1 cellular context compared by ENCODE assay signal in genomic region chr16:10277597-10277996, GRCh38.
TF ChIP-seq lines count a peak whose summit lies in the region.

No MANE protein-coding gene starts in this region.

TF ChIP-seq in HepG2, 621 proteins besides CTCF, POLR2A, EP300 and RAD21 (continued from another document):
- TF ChIP-seq, protein P1, sequence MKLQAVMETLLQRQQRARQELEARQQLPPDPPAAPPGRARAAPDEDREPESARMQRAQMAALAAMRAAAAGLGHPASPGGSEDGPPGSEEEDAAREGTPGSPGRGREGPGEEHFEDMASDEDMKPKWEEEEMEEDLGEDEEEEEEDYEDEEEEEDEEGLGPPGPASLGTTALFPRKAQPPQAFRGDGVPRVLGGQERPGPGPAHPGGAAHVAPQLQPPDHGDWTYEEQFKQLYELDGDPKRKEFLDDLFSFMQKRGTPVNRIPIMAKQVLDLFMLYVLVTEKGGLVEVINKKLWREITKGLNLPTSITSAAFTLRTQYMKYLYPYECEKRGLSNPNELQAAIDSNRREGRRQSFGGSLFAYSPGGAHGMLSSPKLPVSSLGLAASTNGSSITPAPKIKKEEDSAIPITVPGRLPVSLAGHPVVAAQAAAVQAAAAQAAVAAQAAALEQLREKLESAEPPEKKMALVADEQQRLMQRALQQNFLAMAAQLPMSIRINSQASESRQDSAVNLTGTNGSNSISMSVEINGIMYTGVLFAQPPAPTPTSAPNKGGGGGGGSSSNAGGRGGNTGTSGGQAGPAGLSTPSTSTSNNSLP (IDR thresholded peaks at IDR 0.05; ENCODE audit: low read depth, low read length) = no peak
- no peak for TF ChIP-seq RCOR2 (CRISPR knock-in tag; IDR thresholded peaks at IDR 0.05)
- no peak for TF ChIP-seq ZNF354B (CRISPR knock-in tag; IDR thresholded peaks at IDR 0.05)
- TF ChIP-seq, protein P2, sequence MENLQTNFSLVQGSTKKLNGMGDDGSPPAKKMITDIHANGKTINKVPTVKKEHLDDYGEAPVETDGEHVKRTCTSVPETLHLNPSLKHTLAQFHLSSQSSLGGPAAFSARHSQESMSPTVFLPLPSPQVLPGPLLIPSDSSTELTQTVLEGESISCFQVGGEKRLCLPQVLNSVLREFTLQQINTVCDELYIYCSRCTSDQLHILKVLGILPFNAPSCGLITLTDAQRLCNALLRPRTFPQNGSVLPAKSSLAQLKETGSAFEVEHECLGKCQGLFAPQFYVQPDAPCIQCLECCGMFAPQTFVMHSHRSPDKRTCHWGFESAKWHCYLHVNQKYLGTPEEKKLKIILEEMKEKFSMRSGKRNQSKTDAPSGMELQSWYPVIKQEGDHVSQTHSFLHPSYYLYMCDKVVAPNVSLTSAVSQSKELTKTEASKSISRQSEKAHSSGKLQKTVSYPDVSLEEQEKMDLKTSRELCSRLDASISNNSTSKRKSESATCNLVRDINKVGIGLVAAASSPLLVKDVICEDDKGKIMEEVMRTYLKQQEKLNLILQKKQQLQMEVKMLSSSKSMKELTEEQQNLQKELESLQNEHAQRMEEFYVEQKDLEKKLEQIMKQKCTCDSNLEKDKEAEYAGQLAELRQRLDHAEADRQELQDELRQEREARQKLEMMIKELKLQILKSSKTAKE (CRISPR knock-in tag; IDR thresholded peaks at IDR 0.05; ENCODE audit: borderline replicate concordance) = no peak
- TF ChIP-seq ZZZ3 (CRISPR knock-in tag; IDR thresholded peaks at IDR 0.05; ENCODE audit: borderline replicate concordance) = no peak
- no peak for TF ChIP-seq CHD4 (IDR thresholded peaks at IDR 0.05; ENCODE audit: borderline replicate concordance, low read length)
- TF ChIP-seq SMAD9 (CRISPR knock-in tag; IDR thresholded peaks at IDR 0.05) = no peak
- no peak for TF ChIP-seq ATRX (CRISPR knock-in tag; IDR thresholded peaks at IDR 0.05; ENCODE audit: borderline replicate concordance)
- TF ChIP-seq MAFK (conservative IDR thresholded peaks at IDR 0.05 in 1 of 2, IDR thresholded peaks at IDR 0.05 in 1 of 2; ENCODE audit: low read length in 2 of 2) = peak; percentile 95
- TF ChIP-seq NFIC (IDR thresholded peaks at IDR 0.05; ENCODE audit: low read length) = no peak
- no peak for TF ChIP-seq ELF4 (CRISPR knock-in tag; IDR thresholded peaks at IDR 0.05; ENCODE audit: borderline replicate concordance)
- TF ChIP-seq TCF7L2 (IDR thresholded peaks at IDR 0.05; ENCODE audit: low read depth, low read length) = no peak
